8 cellular contexts compared by ENCODE assay signal in genomic region chr2:241803387-241804325, GRCh38. TPM values are rescaled to one million over a fixed set of nuclear protein-coding genes. Genes with fewer than 3 reads are reported as not detected.
A peak's percentile ranks its signal among the peaks of the same experiment; 100 is the strongest.
DNase-seq lines count a peak whose midpoint lies in the region; ATAC-seq, FAIRE-seq and TF ChIP-seq lines count a peak whose summit lies in the region.

No MANE protein-coding gene starts in this region.

- TF ChIP-seq CTCF in GM10248 (IDR thresholded peaks at IDR 0.05; ENCODE audit: control extremely low read depth, extremely low read depth, low read depth, missing control alignments), result no peak
- no peak for TF ChIP-seq CTCF in endothelial cell of umbilical vein (IDR thresholded peaks at IDR 0.05; ENCODE audit: extremely low read depth in 1 of 2, insufficient read depth in 1 of 2, low read depth in 1 of 2, low read length in 2 of 2)
- TF ChIP-seq CTCF in mucosa of descending colon (IDR thresholded peaks at IDR 0.05), result no peak
- TF ChIP-seq CTCF in thoracic aorta (IDR thresholded peaks at IDR 0.05), result no peak

- POLR2A ChIA-PET in GM10248 (lab: Yijun Ruan, JAX), result interaction anchor here (0.6 kb wide), 2 partner anchors 11 to 14 kb away, joined by 3 to 6 read pairs; no protein-coding TSS in a partner anchor
- POLR2A ChIA-PET in endothelial cell of umbilical vein (lab: Charles Lee), result no interaction called here

- H3K27me3 ChIP-seq in endothelial cell of umbilical vein (ENCODE audit: control insufficient read depth in 2 of 2, insufficient read depth in 2 of 2, low read length in 2 of 2) (peaks cover 15 to 18% of the 10 kb centered on the region in 2 experiments), thoracic aorta (replicated peaks; ENCODE audit: insufficient read depth) (no peaks in the 10 kb centered on the region)

- peaks cover 5% of the 10 kb centered on the region for H3K4me1 ChIP-seq in endothelial cell of umbilical vein (ENCODE audit: control insufficient read depth, extremely low read depth, insufficient read depth, low read length)
- H3K4me1 ChIP-seq in mucosa of descending colon (ENCODE audit: low read depth), result peaks cover 21% of the 10 kb centered on the region
- H3K4me1 ChIP-seq in thoracic aorta (ENCODE audit: control insufficient read depth in 1 of 2, low read depth in 2 of 2), result peaks cover 3 to 24% of the 10 kb centered on the region in 2 donors

- H3K36me3 ChIP-seq in endothelial cell of umbilical vein (ENCODE audit: control insufficient read depth in 2 of 2, extremely low read depth in 1 of 2, insufficient read depth in 2 of 2, low read length in 2 of 2) (no peaks in the 10 kb centered on the region), mucosa of descending colon (ENCODE audit: low read depth) (no peaks in the 10 kb centered on the region), thoracic aorta (no peaks in the 10 kb centered on the region)

- TF ChIP-seq POLR2A in endothelial cell of umbilical vein (IDR thresholded peaks at IDR 0.05; ENCODE audit: low read depth, low read length), result no peak

- H3K27ac ChIP-seq in endothelial cell of umbilical vein (ENCODE audit: insufficient read depth, low read depth, low read length), result no peak overlapping the region
- H3K27ac ChIP-seq in thoracic aorta, result no peak overlapping the region

- DNase-seq in GM10248 (ENCODE audit: extremely low spot score) (peak; percentile 74), HuH-7.5 (ENCODE audit: low spot score) (peak; percentile 9), endothelial cell of umbilical vein (ENCODE audit: low read depth, low spot score) (peak; percentile 29), mucosa of descending colon (peak; percentile 12 to 63 (median 55)), thoracic aorta (ENCODE audit: low spot score) (no peak)
- peak; percentile 36 for DNase-seq in activated CD4-positive, alpha-beta T cell treated with anti-CD3 and anti-CD28 coated beads, Interleukin-2, amount 50 U/mL, for 1 hour

- BruUV-seq in endothelial cell of umbilical vein (replicated peaks; lab: Mats Ljungman, UMichigan), result no TSS peak

- dilution Hi-C loops in endothelial cell of umbilical vein (cut with MboI; ENCODE audit: extremely low pct_ligation_motif_present, low sequenced_read_pairs), result no loop called here

- CTCF ChIA-PET in GM10248 (lab: Yijun Ruan, JAX), result interaction anchor here (0.9 to 1.9 kb wide), 6 partner anchors 7 to 72 kb away, joined by 3 to 4 read pairs (median 4); no protein-coding TSS in a partner anchor
- CTCF ChIA-PET in endothelial cell of umbilical vein (lab: Charles Lee), result interaction anchor here (1.0 to 1.5 kb wide), 4 partner anchors 28 to 65 kb away, joined by 3 to 4 read pairs (median 4); no protein-coding TSS in a partner anchor

- H3K79me2 ChIP-seq in endothelial cell of umbilical vein (ENCODE audit: control insufficient read depth, insufficient read depth, low read length), result no peaks in the 10 kb centered on the region

- H3K9me3 ChIP-seq in endothelial cell of umbilical vein (replicated peaks; ENCODE audit: control insufficient read depth, insufficient read depth, low read length) (no peaks in the 10 kb centered on the region), mucosa of descending colon (no peaks in the 10 kb centered on the region), thoracic aorta (no peaks in the 10 kb centered on the region)

- peak overlapping the region; percentile 53 for H3K4me2 ChIP-seq in endothelial cell of umbilical vein (ENCODE audit: insufficient read depth, low read length)

- intact Hi-C loops in endothelial cell of umbilical vein (cut with micrococcal nuclease), result no loop called here
- intact Hi-C loops in mucosa of descending colon (cut with DNase I, micrococcal nuclease), result no loop called here

- H4K20me1 ChIP-seq in endothelial cell of umbilical vein (replicated peaks; ENCODE audit: control insufficient read depth, extremely low read depth, insufficient read depth, low read length), result no peaks in the 10 kb centered on the region

- H3K4me3 ChIP-seq in endothelial cell of umbilical vein (replicated peaks in 1 of 3; ENCODE audit: insufficient read depth in 1 of 3, low read depth in 1 of 3, low read length in 3 of 3) (peak overlapping the region in 1 of 3 experiments; percentile 24), mucosa of descending colon (no peak overlapping the region), thoracic aorta (peak overlapping the region; percentile 71)

- H3K9ac ChIP-seq in endothelial cell of umbilical vein (replicated peaks; ENCODE audit: extremely low read depth, insufficient read depth, low read length), result no peak overlapping the region

- peak; percentile 26 for FAIRE-seq in endothelial cell of umbilical vein (lab: Jason Lieb, UNC)

- ATAC-seq in mucosa of descending colon (peak; percentile 30), thoracic aorta (ENCODE audit: insufficient number of reproducible peaks, low FRiP score, low read depth) (no peak), GM18907 (IDR thresholded peaks at IDR 0.05; ENCODE audit: unreplicated experiment) (no peak), HG03135 (IDR thresholded peaks at IDR 0.05; ENCODE audit: unreplicated experiment) (no peak)

- H2AFZ ChIP-seq in endothelial cell of umbilical vein (ENCODE audit: low read depth, low read length), result peak overlapping the region; percentile 42

- no peaks in the 10 kb centered on the region for H3K9me1 ChIP-seq in endothelial cell of umbilical vein (replicated peaks; ENCODE audit: control insufficient read depth, extremely low read depth, insufficient read depth, low read length)

TF ChIP-seq in endothelial cell of umbilical vein, 7 proteins besides CTCF, POLR2A, EP300 and RAD21:
- TF ChIP-seq EZH2 (IDR thresholded peaks at IDR 0.05; ENCODE audit: borderline replicate concordance, low read depth, low read length, severe bottlenecking) (peak; percentile 66), MYC (IDR thresholded peaks at IDR 0.05; ENCODE audit: low read depth, low read length) (no peak)

RNA-seq across cellular contexts. Expression of gene NEU4, which starts 5.3 kb away (rescaled TPM):
- total RNA-seq in endothelial cell of umbilical vein (not detected in 2 replicates), mucosa of descending colon (10 to 100 TPM; 41.4 to 72.5 (median 71.0) TPM), thoracic aorta (10 to 100 TPM in 1 of 2 donors, 1 to 10 TPM in 1; 5.4 to 22.0 TPM)
- polyA plus RNA-seq in endothelial cell of umbilical vein, result not detected in 2 replicates
- polyA plus RNA-seq in endothelial cell of umbilical vein (2011; cell fraction: cytosol; rRNA removed), result not detected in 2 replicates
- not detected in 2 replicates for polyA plus RNA-seq in endothelial cell of umbilical vein (2011; cell fraction: nucleus; rRNA removed)
- polyA plus RNA-seq in endothelial cell of umbilical vein (2012), result not detected in 2 replicates
- polyA minus RNA-seq in endothelial cell of umbilical vein, result not detected in 2 replicates
- polyA minus RNA-seq in endothelial cell of umbilical vein (2011; cell fraction: cytosol; rRNA and poly(A)+ RNA removed), result not detected
- not detected in 2 replicates for polyA minus RNA-seq in endothelial cell of umbilical vein (2011; cell fraction: nucleus; rRNA and poly(A)+ RNA removed)

RNA-seq across cellular contexts. Expression of gene GAL3ST2, which starts 27.0 kb away (rescaled TPM):
- 0.23 TPM in 1 of 2 replicates, not detected in the other for total RNA-seq in endothelial cell of umbilical vein
- polyA plus RNA-seq in endothelial cell of umbilical vein, result not detected in 2 replicates
- polyA plus RNA-seq in endothelial cell of umbilical vein (2011; cell fraction: cytosol; rRNA removed), result not detected in 2 replicates
- polyA plus RNA-seq in endothelial cell of umbilical vein (2011; cell fraction: nucleus; rRNA removed), result not detected in 2 replicates
- polyA plus RNA-seq in endothelial cell of umbilical vein (2012), result 0.19 and 0.20 TPM in 2 replicates
- polyA minus RNA-seq in endothelial cell of umbilical vein, result not detected in 2 replicates
- polyA minus RNA-seq in endothelial cell of umbilical vein (2011; cell fraction: cytosol; rRNA and poly(A)+ RNA removed), result not detected
- not detected in 2 replicates for polyA minus RNA-seq in endothelial cell of umbilical vein (2011; cell fraction: nucleus; rRNA and poly(A)+ RNA removed)
- total RNA-seq in mucosa of descending colon, result 10 to 100 TPM; 15.1 to 46.5 (median 42.4) TPM
- total RNA-seq in thoracic aorta, result 1 to 10 TPM in 1 of 2 donors, under 1 TPM in 1; 0.49 to 2.2 TPM

RNA-seq across cellular contexts. Expression of gene PDCD1, which starts 55.0 kb away (rescaled TPM):
- total RNA-seq in endothelial cell of umbilical vein, result not detected in 2 replicates
- polyA plus RNA-seq in endothelial cell of umbilical vein, result not detected in 2 replicates
- not detected in 2 replicates for polyA plus RNA-seq in endothelial cell of umbilical vein (2011; cell fraction: cytosol; rRNA removed)
- not detected in 2 replicates for polyA plus RNA-seq in endothelial cell of umbilical vein (2011; cell fraction: nucleus; rRNA removed)
- not detected in 2 replicates for polyA plus RNA-seq in endothelial cell of umbilical vein (2012)
- polyA minus RNA-seq in endothelial cell of umbilical vein, result not detected in 2 replicates
- not detected for polyA minus RNA-seq in endothelial cell of umbilical vein (2011; cell fraction: cytosol; rRNA and poly(A)+ RNA removed)
- not detected in 2 replicates for polyA minus RNA-seq in endothelial cell of umbilical vein (2011; cell fraction: nucleus; rRNA and poly(A)+ RNA removed)
- total RNA-seq in mucosa of descending colon, result under 1 TPM in 2 of 3 donors, not detected in 1; 0.13 to 0.70 TPM
- under 1 TPM; 0.68 to 0.92 TPM for total RNA-seq in thoracic aorta

Comparison
In these comparisons a context has a peak if more than half of its experiments do, and no peak if none do; other contexts are left out.
1. RNA of gene GAL3ST2, which starts 27.0 kb away (total RNA-seq): 15.1 to 46.5 TPM in mucosa of descending colon; 0.49 to 2.2 TPM in thoracic aorta and 0.23 TPM in endothelial cell of umbilical vein; every median in the first group is over 4 times any median in the second.